8 cellular contexts compared by ENCODE assay signal in genomic region chr11:9664276-9665171, GRCh38. TPM values are rescaled to one million over a fixed set of nuclear protein-coding genes. Genes with fewer than 3 reads are reported as not detected.
DNase-seq lines count a peak whose midpoint lies in the region; ATAC-seq and TF ChIP-seq lines count a peak whose summit lies in the region.

No MANE protein-coding gene starts in this region.

- CTCF ChIA-PET in GM10248 (lab: Yijun Ruan, JAX) = interaction anchor here (1.0 to 3.9 kb wide), 4 partner anchors 12 to 84 kb away, joined by 3 to 19 read pairs (median 11); no protein-coding TSS in a partner anchor

- peaks cover 24% of the 10 kb centered on the region for H3K27me3 Mint-ChIP-seq in activated T-cell treated with anti-CD3 and anti-CD28 coated beads, Interleukin-2, amount 50 U/mL, for 4 hours (ENCODE audit: low read depth)

- peak overlapping the region; percentile 85 for H3K4me3 Mint-ChIP-seq in activated T-cell treated with anti-CD3 and anti-CD28 coated beads, Interleukin-2, amount 50 U/mL, for 4 hours

- TF ChIP-seq CTCF in 22Rv1 (IDR thresholded peaks at IDR 0.05) = no peak
- no peak for TF ChIP-seq CTCF in GM10248 (IDR thresholded peaks at IDR 0.05; ENCODE audit: control extremely low read depth, extremely low read depth, low read depth, missing control alignments)
- TF ChIP-seq CTCF in fibroblast of villous mesenchyme (IDR thresholded peaks at IDR 0.05; ENCODE audit: insufficient read depth, low read depth, low read length) = no peak

- H2AFZ ChIP-seq in neuron (ENCODE audit: low read depth, low read length) = peak overlapping the region; percentile 79

- peaks cover 19% of the 10 kb centered on the region for H3K36me3 ChIP-seq in MG63
- no peaks in the 10 kb centered on the region for H3K36me3 ChIP-seq in neuron (ENCODE audit: insufficient read depth, low read length)

- peak; percentile 36 for ATAC-seq in HG02571 (IDR thresholded peaks at IDR 0.05; ENCODE audit: unreplicated experiment)
- ATAC-seq in activated T-cell treated with anti-CD3 and anti-CD28 coated beads, Interleukin-2, amount 50 U/mL, for 4 hours = peak; percentile 60 to 71

- H3K4me1 ChIP-seq in neuron (ENCODE audit: insufficient read depth, low read length) = peaks cover 6% of the 10 kb centered on the region

- H3K36me3 Mint-ChIP-seq in activated T-cell treated with anti-CD3 and anti-CD28 coated beads, Interleukin-2, amount 50 U/mL, for 4 hours (ENCODE audit: insufficient read depth) = peaks cover 2% of the 10 kb centered on the region

- H3K27me3 ChIP-seq in MG63 (no peaks in the 10 kb centered on the region), neuron (ENCODE audit: insufficient read depth, low read length) (no peaks in the 10 kb centered on the region)

- H3K4me1 Mint-ChIP-seq in activated T-cell treated with anti-CD3 and anti-CD28 coated beads, Interleukin-2, amount 50 U/mL, for 4 hours (ENCODE audit: low read depth) = peaks cover 12% of the 10 kb centered on the region

- DNase-seq in GM10248 (ENCODE audit: extremely low spot score) (peak; percentile 31), MG63 (peak; percentile 63), fibroblast of villous mesenchyme (ENCODE audit: low read depth) (peak; percentile 49), germinal center (ENCODE audit: low spot score) (no peak)
- DNase-seq in activated T-cell treated with anti-CD3 and anti-CD28 coated beads, Interleukin-2, amount 50 U/mL, for 4 hours = peak; percentile 10

- peaks cover 14% of the 10 kb centered on the region for H3K9me3 ChIP-seq in MG63
- peaks cover 5% of the 10 kb centered on the region for H3K9me3 ChIP-seq in neuron (ENCODE audit: low read length)

- peaks cover 12% of the 10 kb centered on the region for H3K9me3 Mint-ChIP-seq in activated T-cell treated with anti-CD3 and anti-CD28 coated beads, Interleukin-2, amount 50 U/mL, for 4 hours

- POLR2A ChIA-PET in GM10248 (lab: Yijun Ruan, JAX) = interaction anchor here (0.9 kb wide), 1 partner anchor 11 kb away, joined by 4 read pairs; no protein-coding TSS in a partner anchor

- H3K27ac ChIP-seq in 22Rv1 = peak overlapping the region; percentile 46

- H3K4me3 ChIP-seq in MG63 = peak overlapping the region; percentile 68
- peak overlapping the region; percentile 75 for H3K4me3 ChIP-seq in fibroblast of villous mesenchyme (ENCODE audit: low read depth, low read length)
- peak overlapping the region; percentile 84 for H3K4me3 ChIP-seq in neuron (ENCODE audit: low read length)

RNA-seq across cellular contexts. Expression of gene SWAP70, which starts 0.6 kb away (rescaled TPM):
- 20.0 and 22.8 TPM in 2 replicates for total RNA-seq in MG63 (2014; rRNA removed; shearing (Covaris generic); ENCODE audit: low replicate concordance)
- total RNA-seq in activated T-cell treated with anti-CD3 and anti-CD28 coated beads, Interleukin-2, amount 50 U/mL, for 4 hours = 10 to 100 TPM in 1 of 3 donors, 1 to 10 TPM in 2; 4.6 to 10.0 (median 6.8) TPM
- 52.8 and 63.0 TPM in 2 replicates for total RNA-seq in fibroblast of villous mesenchyme
